Comparison of ENCODE assay signal across 35 cellular contexts in genomic region chrX:45164021-45164621, GRCh38. TPM values are rescaled to one million over a fixed set of nuclear protein-coding genes. Genes with fewer than 3 reads are reported as not detected.
DNase-seq lines count a peak whose midpoint lies in the region; ATAC-seq and TF ChIP-seq lines count a peak whose summit lies in the region.
"Had no signal": no experiment of that assay in that cellular context is flagged by ENCODE, and none has a peak within 500 bp of the region (broad histone marks: within the 10 kb centered on the region; RNA-seq: fewer than 3 reads in every experiment).

No MANE protein-coding gene starts in this region.

- H3K9me3 Mint-ChIP-seq in activated T-cell treated with anti-CD3 and anti-CD28 coated beads, Interleukin-2, amount 50 U/mL, for 24 hours: peaks cover 3% of the 10 kb centered on the region
- H3K9me3 Mint-ChIP-seq: activated CD4-positive, alpha-beta T cell treated with anti-CD3 and anti-CD28 coated beads, Interleukin-2, amount 10 ng/mL, durations not matched to agents 24 days and 14 days; central memory CD8-positive, alpha-beta T cell; dendritic cell treated with granulocyte-macrophage colony-stimulating factor and Interleukin-4, amounts not matched to agents 40 ng/mL and 50 ng/mL, for 4 days; type B pancreatic cell had no signal

- H3K4me3 Mint-ChIP-seq in activated T-cell treated with anti-CD3 and anti-CD28 coated beads, Interleukin-2, amount 50 U/mL, for 24 hours: no peak overlapping the region
- H3K4me3 Mint-ChIP-seq: activated CD4-positive, alpha-beta T cell treated with anti-CD3 and anti-CD28 coated beads, Interleukin-2, amount 10 ng/mL, durations not matched to agents 24 days and 14 days; activated naive CD8-positive, alpha-beta T cell; central memory CD8-positive, alpha-beta T cell; dendritic cell treated with granulocyte-macrophage colony-stimulating factor and Interleukin-4, amounts not matched to agents 40 ng/mL and 50 ng/mL, for 4 days; neural crest cell; type B pancreatic cell had no signal

- H3K4me3 ChIP-seq in adipocyte (ENCODE audit: low read length) (no peak overlapping the region), fibroblast of pulmonary artery (replicated peaks; ENCODE audit: low read depth, low read length) (no peak overlapping the region), SJCRH30 (no peak overlapping the region)
- H3K4me3 ChIP-seq: BLaER1, esophagus squamous epithelium, gastrocnemius medialis, ovary, PC-9 had no signal

- H3K36me3 ChIP-seq in adipocyte (ENCODE audit: control insufficient read depth, insufficient read depth, low read length, severe bottlenecking) (no peaks in the 10 kb centered on the region), SJCRH30 (no peaks in the 10 kb centered on the region)
- H3K36me3 ChIP-seq: BLaER1, esophagus squamous epithelium, gastrocnemius medialis, ovary, WERI-Rb-1 had no signal

- peaks cover 35% of the 10 kb centered on the region for H3K27me3 ChIP-seq in adipocyte (replicated peaks; ENCODE audit: control insufficient read depth, insufficient read depth, low read length)
- H3K27me3 ChIP-seq in SJCRH30: no peaks in the 10 kb centered on the region
- H3K27me3 ChIP-seq: BLaER1, esophagus squamous epithelium, gastrocnemius medialis, ovary had no signal

- peak; percentile 69 for DNase-seq in OCI-M1 (lab: John Stamatoyannopoulos, UW)
- peak; percentile 4 for DNase-seq in adipocyte (ENCODE audit: low read depth)
- peak; percentile 17 for DNase-seq in fibroblast of pulmonary artery (ENCODE audit: low read depth)
- DNase-seq in mucosa of gallbladder (ENCODE audit: low spot score): peak; percentile 21
- no peak for DNase-seq in kidney glomerular epithelial cell (lab: John Stamatoyannopoulos, UW)
- DNase-seq in SJCRH30: no peak
- DNase-seq in activated T-cell treated with anti-CD3 and anti-CD28 coated beads, Interleukin-2, amount 50 U/mL, for 24 hours: no peak
- DNase-seq: activated CD4-positive, alpha-beta T cell treated with anti-CD3 and anti-CD28 coated beads, Interleukin-2, amount 10 ng/mL, durations not matched to agents 24 days and 14 days; activated CD8-positive, alpha-beta memory T cell treated with anti-CD3 and anti-CD28 coated beads for 24 hours; activated effector memory CD4-positive, alpha-beta T cell treated with Interleukin-2 at 50 U/mL for 16 hours; activated T-cell treated with anti-CD3 and anti-CD28 coated beads for 4 hours; DMS153; esophagus squamous epithelium; gastrocnemius medialis; H7; KG1; mesenchymal stem cell; NCI-H1105 treated with DMSO at 0.1 percent for 48 hours; NCI-H2029; NCI-H526; PC-9; retina; stimulated activated CD4-positive, alpha-beta T cell treated with anti-CD3 and anti-CD28 coated beads, Interleukin-4, amount 100 ng/mL, for 1 hour; WERI-Rb-1 had no signal

- no peaks in the 10 kb centered on the region for H3K4me1 Mint-ChIP-seq in activated T-cell treated with anti-CD3 and anti-CD28 coated beads, Interleukin-2, amount 50 U/mL, for 24 hours (ENCODE audit: low read depth)
- H3K4me1 Mint-ChIP-seq: activated CD4-positive, alpha-beta T cell treated with anti-CD3 and anti-CD28 coated beads, Interleukin-2, amount 10 ng/mL, durations not matched to agents 24 days and 14 days; central memory CD8-positive, alpha-beta T cell; neural crest cell had no signal

- H3K9me3 ChIP-seq in adipocyte (ENCODE audit: control insufficient read depth, low read length): peaks cover 25% of the 10 kb centered on the region
- no peaks in the 10 kb centered on the region for H3K9me3 ChIP-seq in SJCRH30 (replicated peaks)
- H3K9me3 ChIP-seq: gastrocnemius medialis, ovary had no signal

- H3K4me1 ChIP-seq in adipocyte (ENCODE audit: control insufficient read depth, insufficient read depth, low read length): no peaks in the 10 kb centered on the region
- H3K4me1 ChIP-seq in SJCRH30: no peaks in the 10 kb centered on the region
- H3K4me1 ChIP-seq: BLaER1, esophagus squamous epithelium, gastrocnemius medialis had no signal

- H3K36me3 Mint-ChIP-seq in activated T-cell treated with anti-CD3 and anti-CD28 coated beads, Interleukin-2, amount 50 U/mL, for 24 hours (ENCODE audit: low read depth): no peaks in the 10 kb centered on the region
- H3K36me3 Mint-ChIP-seq: activated naive CD8-positive, alpha-beta T cell; type B pancreatic cell had no signal

- no peak overlapping the region for H3K27ac ChIP-seq in SJCRH30
- H3K27ac ChIP-seq: BLaER1, esophagus squamous epithelium, gastrocnemius medialis, ovary, PC-9, WERI-Rb-1 had no signal

- no peak for ATAC-seq in GM21723 (IDR thresholded peaks at IDR 0.05; ENCODE audit: unreplicated experiment)
- ATAC-seq: gastrocnemius medialis had no signal

- no peak for TF ChIP-seq CTCF in fibroblast of pulmonary artery (IDR thresholded peaks at IDR 0.05; ENCODE audit: low read length, missing control alignments)

- no peak overlapping the region for H3K27ac Mint-ChIP-seq in activated T-cell treated with anti-CD3 and anti-CD28 coated beads, Interleukin-2, amount 50 U/mL, for 24 hours
- H3K27ac Mint-ChIP-seq: activated CD4-positive, alpha-beta T cell treated with anti-CD3 and anti-CD28 coated beads, Interleukin-2, amount 10 ng/mL, durations not matched to agents 24 days and 14 days; activated naive CD8-positive, alpha-beta T cell; dendritic cell treated with granulocyte-macrophage colony-stimulating factor and Interleukin-4, amounts not matched to agents 40 ng/mL and 50 ng/mL, for 4 days; type B pancreatic cell had no signal

- H3K27me3 Mint-ChIP-seq in activated T-cell treated with anti-CD3 and anti-CD28 coated beads, Interleukin-2, amount 50 U/mL, for 24 hours: peaks cover 12% of the 10 kb centered on the region
- H3K27me3 Mint-ChIP-seq: activated CD4-positive, alpha-beta T cell treated with anti-CD3 and anti-CD28 coated beads, Interleukin-2, amount 10 ng/mL, durations not matched to agents 24 days and 14 days; activated naive CD8-positive, alpha-beta T cell; central memory CD8-positive, alpha-beta T cell; dendritic cell treated with granulocyte-macrophage colony-stimulating factor and Interleukin-4, amounts not matched to agents 40 ng/mL and 50 ng/mL, for 4 days; type B pancreatic cell had no signal

- no peak overlapping the region for H3K9ac ChIP-seq in adipocyte (ENCODE audit: low read length)
- H3K9ac ChIP-seq: BLaER1 had no signal

RNA-seq across cellular contexts. Expression of gene DIPK2B, which starts 36.6 kb away (rescaled TPM):
- total RNA-seq in mucosa of gallbladder: 7.1 TPM
- not detected in 2 replicates for total RNA-seq in SJCRH30 (2014; rRNA removed; shearing (Covaris generic))
- total RNA-seq: activated CD4-positive, alpha-beta T cell treated with anti-CD3 and anti-CD28 coated beads, Interleukin-2, amount 10 ng/mL, durations not matched to agents 24 days and 14 days; astrocyte; H7; MCF 10A; neural crest cell; PC-9; T-helper 2 cell treated with Interferon-gamma antibody and Interleukin-4, amounts not matched to agents 100 ng/mL and 5 ng/mL, for 36 hours had no signal

Comparison
In these comparisons a context has a peak if more than half of its experiments do, and no peak if none do; other contexts are left out.
1. DNase-seq: peak in OCI-M1 (single experiment), adipocyte (single experiment), fibroblast of pulmonary artery (single experiment) and mucosa of gallbladder (single experiment); none in kidney glomerular epithelial cell (single experiment), SJCRH30 (0 of 2) and activated T-cell treated with anti-CD3 and anti-CD28 coated beads, Interleukin-2, amount 50 U/mL, for 24 hours (single experiment).